Comparison of ENCODE assay signal across 8 cellular contexts in genomic region chr16:72124761-72125634, GRCh38. TPM values are rescaled to one million over a fixed set of nuclear protein-coding genes. Genes with fewer than 3 reads are reported as not detected.
DNase-seq lines count a peak whose midpoint lies in the region; ATAC-seq and TF ChIP-seq lines count a peak whose summit lies in the region.

No MANE protein-coding gene starts in this region.

- DNase-seq in DMS 273 treated with DMSO at 0.1 percent for 48 hours (lab: John Stamatoyannopoulos, UW) (peak; percentile 56), HFFc6 (peak; percentile 64), NCI-H2196 (lab: John Stamatoyannopoulos, UW; ENCODE audit: unreplicated experiment) (peak; percentile 29), kidney tubule cell (ENCODE audit: low spot score) (peak; percentile 74)
- peak; percentile 28 for DNase-seq in central memory CD4-positive, alpha-beta T cell
- DNase-seq in stimulated activated CD4-positive, alpha-beta T cell treated with anti-CD3 and anti-CD28 coated beads, Interleukin-2, amount 100 ng/mL, for 24 hours: peak; percentile 74 to 75

- H3K27ac Mint-ChIP-seq in HFFc6: peak overlapping the region; percentile 27

- peaks cover 10% of the 10 kb centered on the region for H3K4me1 Mint-ChIP-seq in HFFc6 (ENCODE audit: low read depth)

- H3K36me3 Mint-ChIP-seq in HFFc6 (ENCODE audit: low read depth): no peaks in the 10 kb centered on the region

- H3K4me3 ChIP-seq in WI38 (ENCODE audit: low read depth, low read length): no peak overlapping the region

- TF ChIP-seq CTCF in HFFc6 (IDR thresholded peaks at IDR 0.05) (peak; percentile 90), WI38 (IDR thresholded peaks at IDR 0.05; ENCODE audit: low read depth, low read length) (peak; percentile 84)

- no peak for ATAC-seq in HG02759 (IDR thresholded peaks at IDR 0.05; ENCODE audit: unreplicated experiment)

- H3K4me3 Mint-ChIP-seq in HFFc6: no peak overlapping the region

- no peaks in the 10 kb centered on the region for H3K9me3 Mint-ChIP-seq in HFFc6

- peaks cover 4% of the 10 kb centered on the region for H3K27me3 Mint-ChIP-seq in HFFc6 (ENCODE audit: insufficient read depth)

RNA-seq across cellular contexts. Expression of gene DHX38, which starts 31.4 kb away (rescaled TPM):
- total RNA-seq in HFFc6 (2021; fragmentation: NEBNext Ultra II Directional; extraction: Animal tissue kit (Norgen Biotek cat#: 25700)): 10 to 100 TPM; 51.1 to 58.2 (median 55.6) TPM

RNA-seq across cellular contexts. Expression of gene TXNL4B, which starts 31.6 kb away (rescaled TPM):
- 10 to 100 TPM in 3 of 6 experiments, 1 to 10 TPM in 3; 5.9 to 10.4 (median 9.9) TPM for total RNA-seq in HFFc6 (2021; fragmentation: NEBNext Ultra II Directional; extraction: Animal tissue kit (Norgen Biotek cat#: 25700))

RNA-seq across cellular contexts. Expression of gene PMFBP1, which starts 47.0 kb away (rescaled TPM):
- total RNA-seq in HFFc6 (2021; fragmentation: NEBNext Ultra II Directional; extraction: Animal tissue kit (Norgen Biotek cat#: 25700)): under 1 TPM in 2 of 6 experiments, not detected in 4; 0.07 to 0.31 TPM
